ENCODE assay signal across 2 cellular contexts in genomic region chr16:87286839-87287626, GRCh38.
TF ChIP-seq lines count a peak whose summit lies in the region.

No MANE protein-coding gene starts in this region.

TF ChIP-seq in HEK293, 187 proteins besides CTCF, POLR2A, EP300 and RAD21 (continued from another document):
- TF ChIP-seq ZNF76 (tag by site-specific recombination; IDR thresholded peaks at IDR 0.05; ENCODE audit: borderline replicate concordance, low read depth) = no peak

TF ChIP-seq in K562, 482 proteins besides CTCF, POLR2A, EP300 and RAD21 (continued from another document):
- TF ChIP-seq TRIM28 (IDR thresholded peaks at IDR 0.05) (peak; percentile 69; the same call in 1 of the 2 replicates), DEAF1 (CRISPR knock-in tag; IDR thresholded peaks at IDR 0.05) (no peak), CBX3 (IDR thresholded peaks at IDR 0.05; ENCODE audit: borderline replicate concordance in 1 of 2, low read length in 2 of 2) (peak in 1 of 2 experiments; percentile 66; a peak in 2 of 3 replicates), MYC (IDR thresholded peaks at IDR 0.05; ENCODE audit: low read depth, low read length) (no peak), MYC (CRISPR knock-in tag; IDR thresholded peaks at IDR 0.05; ENCODE audit: borderline replicate concordance, low read depth) (no peak), MECOM (CRISPR knock-in tag; IDR thresholded peaks at IDR 0.05) (peak; percentile 90), MEIS2 (IDR thresholded peaks at IDR 0.05; ENCODE audit: partially characterized antibody) (peak; percentile 17), SRSF7 (optimal IDR thresholded peaks at IDR 0.05; ENCODE audit: low read depth, low read length) (no peak), NR3C1 (CRISPR knock-in tag; IDR thresholded peaks at IDR 0.05) (no peak), ZNF592 (IDR thresholded peaks at IDR 0.05) (no peak), ATF6 (CRISPR knock-in tag; IDR thresholded peaks at IDR 0.05) (no peak), PBX2 (CRISPR knock-in tag; IDR thresholded peaks at IDR 0.05; ENCODE audit: low read depth) (no peak), PBX2 (tag; conservative IDR thresholded peaks at IDR 0.05; ENCODE audit: low read depth) (peak; percentile 44; the same call in 1 of the 2 replicates)
